Comparison of ENCODE assay signal across 23 cellular contexts in the genomic region with DNA sequence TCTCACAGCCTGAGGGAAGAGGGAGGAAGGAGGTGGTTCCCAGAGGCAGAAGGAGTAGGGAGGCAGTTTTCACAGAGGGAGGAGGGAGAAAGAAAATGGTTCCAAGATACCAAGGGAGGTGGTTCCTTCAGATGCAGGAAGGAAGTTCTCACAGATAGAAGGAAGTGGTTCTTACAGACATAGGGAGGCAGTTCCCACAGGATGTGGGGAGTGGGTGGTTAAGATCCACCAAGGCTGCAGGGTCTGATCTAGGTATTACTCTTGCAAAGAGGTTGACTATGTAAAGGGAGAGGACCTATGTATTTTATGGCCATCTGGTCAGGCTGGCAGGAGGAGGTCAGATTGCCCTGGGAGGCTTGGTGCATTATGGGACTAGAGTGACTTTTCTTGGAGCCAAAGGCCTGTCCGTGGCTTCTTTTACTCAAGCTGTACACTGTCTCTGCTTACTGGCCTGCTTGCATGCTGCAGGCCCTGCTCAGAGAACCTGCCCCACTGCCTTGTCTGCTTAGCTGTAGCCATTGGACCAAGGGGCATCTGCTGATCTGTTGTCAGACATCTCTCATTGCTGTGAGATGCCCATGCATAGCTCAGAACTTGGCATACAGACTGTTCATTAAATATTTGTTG.
"Had no signal": no experiment of that assay in that cellular context is flagged by ENCODE, and none has a peak within 500 bp of the region (broad histone marks: within the 10 kb centered on the region; RNA-seq: fewer than 3 reads in every experiment).

No MANE protein-coding gene starts in this region.

- FAIRE-seq: bronchial epithelial cell, endothelial cell of umbilical vein had no signal

- H3K4me3 ChIP-seq: colonic mucosa, dorsolateral prefrontal cortex, left ventricle myocardium inferior, right lobe of liver, skin epidermis, thoracic aorta, vagina had no signal

- H3K27me3 ChIP-seq: colonic mucosa, right lobe of liver, vagina had no signal

- H3K36me3 ChIP-seq: colonic mucosa, left ventricle myocardium inferior, right lobe of liver, thoracic aorta, vagina had no signal

- H2AFZ ChIP-seq: parathyroid adenoma had no signal

- H3K9me3 ChIP-seq: colonic mucosa, thoracic aorta, vagina had no signal

- H3K79me2 ChIP-seq: parathyroid adenoma had no signal

- H3K27ac ChIP-seq: colonic mucosa, dorsolateral prefrontal cortex, left ventricle myocardium inferior, parathyroid adenoma, right lobe of liver, skin epidermis, thoracic aorta, vagina had no signal

- DNase-seq: activated CD4-positive, alpha-beta T cell treated with anti-CD3 and anti-CD28 coated beads, Interleukin-2, amount 50 U/mL, for 4 hours; activated naive CD4-positive, alpha-beta T cell; activated T-cell treated with anti-CD3 and anti-CD28 coated beads, Interleukin-2, amount 50 U/mL, for 24 hours; amniotic stem cell; colonic mucosa; dorsolateral prefrontal cortex; effector memory CD8-positive, alpha-beta T cell; foreskin melanocyte; kidney glomerular epithelial cell; left ventricle myocardium inferior; mammary epithelial cell; naive thymus-derived CD8-positive, alpha-beta T cell; right lobe of liver; stimulated activated CD4-positive, alpha-beta T cell treated with anti-CD3 and anti-CD28 coated beads, Interleukin-2, amount 100 ng/mL, for 24 hours; stimulated activated naive CD4-positive, alpha-beta T cell; T-cell; T-helper 9 cell had no signal

- H3K4me1 ChIP-seq: colonic mucosa, left ventricle myocardium inferior, parathyroid adenoma, right lobe of liver, vagina had no signal

- H3K9ac ChIP-seq: parathyroid adenoma had no signal
